ENCODE assay signal across 22 cellular contexts in the genomic region with DNA sequence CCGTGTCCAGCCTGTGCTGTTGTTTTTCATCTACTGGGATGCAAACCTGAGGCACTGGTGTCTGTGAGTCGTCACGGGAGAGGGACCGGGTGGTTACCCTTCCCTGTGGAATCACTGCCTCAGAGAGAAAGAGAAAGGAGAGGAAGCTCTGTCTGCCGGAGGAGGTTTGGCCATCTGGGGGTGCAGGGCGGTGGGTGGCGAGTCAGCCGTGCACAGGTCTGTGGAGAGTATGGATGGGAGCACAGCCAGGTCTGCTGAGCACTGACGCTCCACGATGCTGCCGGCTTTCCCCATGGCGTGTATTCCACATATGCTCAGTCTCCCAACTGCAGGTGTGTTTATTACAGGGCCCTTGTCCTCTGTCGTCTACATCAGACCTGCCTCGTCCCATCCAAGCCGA.
A peak's percentile ranks its signal among the peaks of the same experiment; 100 is the strongest.
DNase-seq lines count a peak whose midpoint lies in the region; ATAC-seq, FAIRE-seq and TF ChIP-seq lines count a peak whose summit lies in the region.
"Had no signal": no experiment of that assay in that cellular context is flagged by ENCODE, and none has a peak within 500 bp of the region (broad histone marks: within the 10 kb centered on the region; RNA-seq: fewer than 3 reads in every experiment).

No MANE protein-coding gene starts in this region.

- no peak overlapping the region for H3K4ac ChIP-seq in neuronal stem cell (ENCODE audit: low read length)

- H3K27ac ChIP-seq in neuronal stem cell (replicated peaks; ENCODE audit: low read length), result no peak overlapping the region
- H3K27ac ChIP-seq: 22Rv1, C4-2B, GM23248 had no signal

- no peak overlapping the region for H3K9ac ChIP-seq in neuronal stem cell (ENCODE audit: low read depth, low read length, poor library complexity)
- H3K9ac ChIP-seq: GM23248 had no signal

- H3K4me3 ChIP-seq in bronchial epithelial cell (ENCODE audit: low read depth, low read length) (no peak overlapping the region), neuronal stem cell (ENCODE audit: low read length in 2 of 2) (no peak overlapping the region), BE2C (ENCODE audit: low read depth, low read length) (no peak overlapping the region)
- H3K4me3 ChIP-seq: GM23248 had no signal

- no CpG with 5 or more reads among the region's 15 CpGs for WGBS in neuronal stem cell (ENCODE audit: extremely low coverage in 2 of 2, insufficient read length in 2 of 2, insufficient replicate concordance in 1 of 2), 2 donors

- TF ChIP-seq CTCF in bronchial epithelial cell (IDR thresholded peaks at IDR 0.05; ENCODE audit: insufficient read depth, low read length, severe bottlenecking), result no peak
- TF ChIP-seq CTCF in BE2C (IDR thresholded peaks at IDR 0.05; ENCODE audit: low read depth, low read length), result no peak

- H2AFZ ChIP-seq in neuronal stem cell (ENCODE audit: low read length), result no peak overlapping the region
- H2AFZ ChIP-seq: GM23248 had no signal

- peaks cover 0 to 9% of the 10 kb centered on the region in 2 donors for H3K4me1 ChIP-seq in neuronal stem cell (ENCODE audit: control insufficient read depth in 2 of 2, insufficient read depth in 1 of 2, low read depth in 1 of 2, low read length in 2 of 2)
- H3K4me1 ChIP-seq in BE2C, result no peaks in the 10 kb centered on the region
- H3K4me1 ChIP-seq: Caco-2 had no signal

- no peaks in the 10 kb centered on the region for H3K36me3 ChIP-seq in bronchial epithelial cell (ENCODE audit: control insufficient read depth, insufficient read depth, low read length)
- no peaks in the 10 kb centered on the region for H3K36me3 ChIP-seq in neuronal stem cell (replicated peaks in 1 of 2; ENCODE audit: control insufficient read depth in 2 of 2, insufficient read depth in 2 of 2, low read length in 2 of 2)
- H3K36me3 ChIP-seq in BE2C, result no peaks in the 10 kb centered on the region

- no peaks in the 10 kb centered on the region for H3K27me3 ChIP-seq in bronchial epithelial cell (ENCODE audit: control insufficient read depth, insufficient read depth, low read length)
- H3K27me3 ChIP-seq in neuronal stem cell (ENCODE audit: control insufficient read depth in 3 of 3, insufficient read depth in 3 of 3, low read depth in 1 of 3, low read length in 3 of 3), result no peaks in the 10 kb centered on the region
- no peaks in the 10 kb centered on the region for H3K27me3 ChIP-seq in BE2C

- peak; percentile 58 for FAIRE-seq in bronchial epithelial cell (lab: Jason Lieb, UNC)
- FAIRE-seq: A204.1, G401.6, GM12892, GM19239, H1 had no signal

- H3K9me3 ChIP-seq in neuronal stem cell (replicated peaks in 1 of 2; ENCODE audit: control insufficient read depth in 2 of 2, insufficient read depth in 1 of 2, low read depth in 1 of 2, low read length in 2 of 2), result no peaks in the 10 kb centered on the region
- H3K9me3 ChIP-seq in BE2C, result no peaks in the 10 kb centered on the region; the same call in 1 of the 2 replicates
- H3K9me3 ChIP-seq: Caco-2 had no signal

- H4K8ac ChIP-seq in neuronal stem cell (ENCODE audit: low read depth, low read length), result no peak overlapping the region

- no peak overlapping the region for H2BK5ac ChIP-seq in neuronal stem cell (ENCODE audit: low read length)

- H3K79me1 ChIP-seq in neuronal stem cell (ENCODE audit: low read depth, low read length), result no peaks in the 10 kb centered on the region

- DNase-seq in activated effector memory CD4-positive, alpha-beta T cell treated with anti-CD3 and anti-CD28 coated beads, Interleukin-2, amount 50 U/mL, for 16 hours, result peak; percentile 34
- no peak for DNase-seq in activated effector memory CD4-positive, alpha-beta T cell treated with Interleukin-2 at 50 U/mL for 16 hours
- DNase-seq in bronchial epithelial cell (ENCODE audit: low read depth) (no peak), neuronal stem cell (ENCODE audit: low spot score) (no peak), BE2C (no peak), NK-92 (lab: John Stamatoyannopoulos, UW; ENCODE audit: unreplicated experiment) (no peak)
- DNase-seq: Caco-2; CD4-positive, CD25-positive, alpha-beta regulatory T cell; CD8-positive, alpha-beta T cell; DMS153; DND-41; GM23248; H7; HCEC 1CT had no signal

- no peak overlapping the region for H2BK12ac ChIP-seq in neuronal stem cell (ENCODE audit: low read length)

- no peak for ATAC-seq in HG02840 (IDR thresholded peaks at IDR 0.05; ENCODE audit: low FRiP score, unreplicated experiment)
- ATAC-seq: CD8-positive, alpha-beta T cell had no signal

- H3K18ac ChIP-seq in neuronal stem cell (ENCODE audit: low read length), result no peak overlapping the region

- H2BK120ac ChIP-seq in neuronal stem cell (ENCODE audit: low read depth, low read length), result no peak overlapping the region

- H2BK15ac ChIP-seq in neuronal stem cell (ENCODE audit: low read length), result peak overlapping the region; percentile 5

- no peak overlapping the region for H3K23ac ChIP-seq in neuronal stem cell (ENCODE audit: low read depth, low read length, poor library complexity)

- H3K14ac ChIP-seq in neuronal stem cell (ENCODE audit: low read length), result no peak overlapping the region

- H3K4me2 ChIP-seq in neuronal stem cell (ENCODE audit: insufficient read depth, low read length, poor library complexity, severe bottlenecking), result no peak overlapping the region

- H2AK5ac ChIP-seq in neuronal stem cell (ENCODE audit: low read depth, low read length), result peak overlapping the region; percentile 86

- H4K91ac ChIP-seq in neuronal stem cell (ENCODE audit: low read depth, low read length, poor library complexity), result no peak overlapping the region
